In genomic region chr2:121735520-121736074, GRCh38 we compare ENCODE assay signal across 8 cellular contexts. TPM values are rescaled to one million over a fixed set of nuclear protein-coding genes. Genes with fewer than 3 reads are reported as not detected.
A peak's percentile ranks its signal among the peaks of the same experiment; 100 is the strongest.
DNase-seq lines count a peak whose midpoint lies in the region; ATAC-seq and TF ChIP-seq lines count a peak whose summit lies in the region.

No MANE protein-coding gene starts in this region.

- peak overlapping the region; percentile 94 for H3K9ac ChIP-seq in BLaER1

- TF ChIP-seq CTCF in suprapubic skin (IDR thresholded peaks at IDR 0.05), result no peak

- no peaks in the 10 kb centered on the region for H3K9me3 Mint-ChIP-seq in activated T-helper 1 cell treated with anti-CD3 and anti-CD28 coated beads, Interleukin-12 subunit alpha, Interleukin-12 subunit beta, Interleukin-2, Interleukin-4 antibody, amounts not matched to agents 30 ng/mL and 10 ng/mL and 1 ng/mL, durations not matched to agents 14 hours and 24 hours and 36 hours
- H3K9me3 Mint-ChIP-seq in immature natural killer cell, result no peaks in the 10 kb centered on the region

- no peak for ATAC-seq in HG03469 (IDR thresholded peaks at IDR 0.05; ENCODE audit: unreplicated experiment)

- H3K27ac ChIP-seq in BLaER1 (peak overlapping the region; percentile 90), suprapubic skin (peak overlapping the region; percentile 87)

- 22% methylated on average over 10 of the region's 10 CpGs for WGBS in suprapubic skin

- H3K4me1 ChIP-seq in BLaER1 (peaks cover 22% of the 10 kb centered on the region), suprapubic skin (peaks cover 18% of the 10 kb centered on the region)

- intact Hi-C loops in activated T-helper 1 cell treated with anti-CD3 and anti-CD28 coated beads, Interleukin-12 subunit alpha, Interleukin-12 subunit beta, Interleukin-2, Interleukin-4 antibody, amounts not matched to agents 30 ng/mL and 10 ng/mL and 1 ng/mL, durations not matched to agents 14 hours and 24 hours and 36 hours (cut with micrococcal nuclease), result loop anchor here (1.0 to 2.0 kb wide), 5 partner anchors 13 to 205 kb away; partner anchors contain the start of genes CLASP1, RNU4ATAC and TSN

- H3K36me3 ChIP-seq in BLaER1 (peaks cover 49% of the 10 kb centered on the region), suprapubic skin (peaks cover 43% of the 10 kb centered on the region)

- no peaks in the 10 kb centered on the region for H3K27me3 Mint-ChIP-seq in activated T-helper 1 cell treated with anti-CD3 and anti-CD28 coated beads, Interleukin-12 subunit alpha, Interleukin-12 subunit beta, Interleukin-2, Interleukin-4 antibody, amounts not matched to agents 30 ng/mL and 10 ng/mL and 1 ng/mL, durations not matched to agents 14 hours and 24 hours and 36 hours (ENCODE audit: insufficient read depth)
- H3K27me3 Mint-ChIP-seq in immature natural killer cell (ENCODE audit: low read depth in 3 of 3), result peaks cover 0 to 19% (median 0%) of the 10 kb centered on the region in 3 donors

- POLR2A ChIA-PET in HEK293T (lab: Yijun Ruan, JAX), result interaction anchor here (0.7 to 2.9 kb wide), 5 partner anchors 9 to 204 kb away, joined by 3 to 22 read pairs (median 6); partner anchors contain the start of genes CLASP1, RNU4ATAC and TSN

- TF ChIP-seq POLR2A in suprapubic skin (IDR thresholded peaks at IDR 0.05), result no peak

- TF ChIP-seq EP300 in suprapubic skin (IDR thresholded peaks at IDR 0.05), result no peak

- peaks cover 57% of the 10 kb centered on the region for H4K20me1 ChIP-seq in BLaER1

- peak overlapping the region; percentile 79 for H3K4me2 ChIP-seq in BLaER1

- peaks cover 31% of the 10 kb centered on the region for H3K4me1 Mint-ChIP-seq in activated T-helper 1 cell treated with anti-CD3 and anti-CD28 coated beads, Interleukin-12 subunit alpha, Interleukin-12 subunit beta, Interleukin-2, Interleukin-4 antibody, amounts not matched to agents 30 ng/mL and 10 ng/mL and 1 ng/mL, durations not matched to agents 14 hours and 24 hours and 36 hours (ENCODE audit: low read depth)
- peaks cover 47 to 58% of the 10 kb centered on the region in 2 donors for H3K4me1 Mint-ChIP-seq in immature natural killer cell

- peaks cover 39% of the 10 kb centered on the region for H3K36me3 Mint-ChIP-seq in activated T-helper 1 cell treated with anti-CD3 and anti-CD28 coated beads, Interleukin-12 subunit alpha, Interleukin-12 subunit beta, Interleukin-2, Interleukin-4 antibody, amounts not matched to agents 30 ng/mL and 10 ng/mL and 1 ng/mL, durations not matched to agents 14 hours and 24 hours and 36 hours (ENCODE audit: low read depth)
- peaks cover 9 to 17% (median 10%) of the 10 kb centered on the region in 3 donors for H3K36me3 Mint-ChIP-seq in immature natural killer cell

- CTCF ChIA-PET in HEK293T (lab: Yijun Ruan, JAX), result interaction anchor here (0.5 kb wide), 1 partner anchor 15 kb away, joined by 4 read pairs; no protein-coding TSS in a partner anchor

- H3K27ac Mint-ChIP-seq in activated T-helper 1 cell treated with anti-CD3 and anti-CD28 coated beads, Interleukin-12 subunit alpha, Interleukin-12 subunit beta, Interleukin-2, Interleukin-4 antibody, amounts not matched to agents 30 ng/mL and 10 ng/mL and 1 ng/mL, durations not matched to agents 14 hours and 24 hours and 36 hours, result peak overlapping the region; percentile 95
- H3K27ac Mint-ChIP-seq in immature natural killer cell, result peak overlapping the region; percentile 92 to 98 (median 96)

- no peak for DNase-seq in HEK293T (ENCODE audit: extremely low spot score)
- DNase-seq in activated T-helper 1 cell treated with anti-CD3 and anti-CD28 coated beads, Interleukin-12 subunit alpha, Interleukin-12 subunit beta, Interleukin-2, Interleukin-4 antibody, amounts not matched to agents 30 ng/mL and 10 ng/mL and 1 ng/mL, durations not matched to agents 14 hours and 24 hours and 36 hours (ENCODE audit: low spot score), result no peak
- DNase-seq in immature natural killer cell, result no peak
- peak in 1 of 2 donors; percentile 40 for DNase-seq in suprapubic skin (ENCODE audit: low spot score in 2 of 2)
- no peak for DNase-seq in CD1c-positive myeloid dendritic cell (ENCODE audit: extremely low spot score)
- DNase-seq in AG08395 (ENCODE audit: low spot score), result no peak

- peak overlapping the region; percentile 89 for H3K4me3 Mint-ChIP-seq in activated T-helper 1 cell treated with anti-CD3 and anti-CD28 coated beads, Interleukin-12 subunit alpha, Interleukin-12 subunit beta, Interleukin-2, Interleukin-4 antibody, amounts not matched to agents 30 ng/mL and 10 ng/mL and 1 ng/mL, durations not matched to agents 14 hours and 24 hours and 36 hours
- H3K4me3 Mint-ChIP-seq in immature natural killer cell, result peak overlapping the region; percentile 97 to 99 (median 98)

- H3K27me3 ChIP-seq in BLaER1 (no peaks in the 10 kb centered on the region), suprapubic skin (no peaks in the 10 kb centered on the region)

- no peaks in the 10 kb centered on the region for H3K9me3 ChIP-seq in BLaER1
- H3K9me3 ChIP-seq in suprapubic skin, result no peaks in the 10 kb centered on the region

- H3K4me3 ChIP-seq in BLaER1 (peak overlapping the region; percentile 91), suprapubic skin (peak overlapping the region; percentile 92)

TF ChIP-seq in HEK293T, 16 proteins besides CTCF, POLR2A, EP300 and RAD21:
- TF ChIP-seq, protein P1, sequence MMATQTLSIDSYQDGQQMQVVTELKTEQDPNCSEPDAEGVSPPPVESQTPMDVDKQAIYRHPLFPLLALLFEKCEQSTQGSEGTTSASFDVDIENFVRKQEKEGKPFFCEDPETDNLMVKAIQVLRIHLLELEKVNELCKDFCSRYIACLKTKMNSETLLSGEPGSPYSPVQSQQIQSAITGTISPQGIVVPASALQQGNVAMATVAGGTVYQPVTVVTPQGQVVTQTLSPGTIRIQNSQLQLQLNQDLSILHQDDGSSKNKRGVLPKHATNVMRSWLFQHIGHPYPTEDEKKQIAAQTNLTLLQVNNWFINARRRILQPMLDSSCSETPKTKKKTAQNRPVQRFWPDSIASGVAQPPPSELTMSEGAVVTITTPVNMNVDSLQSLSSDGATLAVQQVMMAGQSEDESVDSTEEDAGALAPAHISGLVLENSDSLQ (IDR thresholded peaks at IDR 0.05), result peak; percentile 67
- TF ChIP-seq SUZ12 (IDR thresholded peaks at IDR 0.05), result no peak

RNA-seq across cellular contexts. Expression of gene NIFK, which starts 1.1 kb away (rescaled TPM):
- 150 TPM in 2 replicates for total RNA-seq in activated T-helper 1 cell treated with anti-CD3 and anti-CD28 coated beads, Interleukin-12 subunit alpha, Interleukin-12 subunit beta, Interleukin-2, Interleukin-4 antibody, amounts not matched to agents 30 ng/mL and 10 ng/mL and 1 ng/mL, durations not matched to agents 14 hours and 24 hours and 36 hours
- polyA plus RNA-seq in immature natural killer cell, result 10 to 100 TPM; 35.6 to 67.4 (median 39.8) TPM
- total RNA-seq in suprapubic skin, result 10 to 100 TPM; 40.0 to 77.6 (median 57.9) TPM

RNA-seq across cellular contexts. Expression of gene TSN, which starts 19.9 kb away (rescaled TPM):
- total RNA-seq in activated T-helper 1 cell treated with anti-CD3 and anti-CD28 coated beads, Interleukin-12 subunit alpha, Interleukin-12 subunit beta, Interleukin-2, Interleukin-4 antibody, amounts not matched to agents 30 ng/mL and 10 ng/mL and 1 ng/mL, durations not matched to agents 14 hours and 24 hours and 36 hours, result 72.3 and 80.1 TPM in 2 replicates
- 100 to 1,000 TPM in 1 of 3 donors, 10 to 100 TPM in 2; 76.5 to 114 (median 80.6) TPM for polyA plus RNA-seq in immature natural killer cell
- total RNA-seq in suprapubic skin, result 10 to 100 TPM; 24.1 to 45.2 (median 41.6) TPM
